In genomic region chr5:56010431-56010830, GRCh38 we compare ENCODE assay signal across 23 cellular contexts.
"Had no signal": no experiment of that assay in that cellular context is flagged by ENCODE, and none has a peak within 500 bp of the region (broad histone marks: within the 10 kb centered on the region; RNA-seq: fewer than 3 reads in every experiment).

No MANE protein-coding gene starts in this region.

- H3K27me3 ChIP-seq: MG63, SJCRH30 had no signal

- H3K4me1 ChIP-seq: SJCRH30 had no signal

- H3K36me3 ChIP-seq: MG63, SJCRH30 had no signal

- H3K27ac ChIP-seq: HL-60, RWPE1, SJCRH30 had no signal

- H3K9me3 ChIP-seq: MG63, SJCRH30 had no signal

- H3K4me3 ChIP-seq: MG63, SJCRH30 had no signal

- ATAC-seq: Panc1, PC-3, SK-N-SH treated with all-trans-retinoic acid at 6 μM for 48 hours had no signal

- DNase-seq: Karpas-422; KBM-7; MG63; NCI-H1092 treated with DMSO at 0.1 percent for 48 hours; NCI-H1436; NCI-H187; NCI-H2029; NCI-H2081 treated with DMSO at 0.1 percent for 48 hours; NCI-H2171; NCI-H226; NCI-H446; NCI-H510A; NCI-H524 treated with DMSO at 0.1 percent for 48 hours; NCI-H69; NCI-H774; NK-92 treated with Interleukin-12 subunit alpha and Interleukin-12 subunit beta, amount 100 ng/mL, for 24 hours; PC-3; SHP77; SJCRH30 had no signal
